Comparison of ENCODE assay signal across 8 cellular contexts in the genomic region with DNA sequence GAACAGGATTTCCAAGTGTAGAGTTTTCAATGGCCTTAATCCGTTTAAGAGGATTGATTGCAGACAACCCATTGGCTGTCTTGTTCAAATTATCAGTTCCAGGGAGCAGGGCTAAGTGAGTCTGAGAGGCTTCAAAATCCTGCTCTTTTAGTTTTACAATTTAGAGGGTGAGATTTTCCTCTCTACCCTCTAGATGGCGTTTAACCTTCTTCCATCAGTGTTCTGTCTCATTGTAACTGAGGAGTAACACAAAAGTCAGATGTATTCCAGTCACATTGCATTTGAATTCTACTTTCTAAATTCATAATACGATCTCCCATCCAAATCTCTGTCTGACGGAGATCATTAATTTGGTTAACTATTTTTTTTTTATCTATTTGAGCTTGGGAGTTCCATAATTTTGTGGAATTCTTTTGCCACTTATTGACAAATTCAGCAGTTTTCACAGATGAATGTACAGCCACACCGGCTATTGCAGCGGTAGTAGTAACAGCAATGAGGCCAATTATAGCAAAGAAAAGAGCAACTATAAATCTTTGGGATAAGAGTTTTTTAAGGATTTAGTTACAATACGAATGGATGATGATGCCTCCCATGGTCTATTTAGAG. TPM values are rescaled to one million over a fixed set of nuclear protein-coding genes. Genes with fewer than 3 reads are reported as not detected.
DNase-seq lines count a peak whose midpoint lies in the region; ATAC-seq and TF ChIP-seq lines count a peak whose summit lies in the region.

No MANE protein-coding gene starts in this region.

- POLR2A ChIA-PET in CD4-positive, alpha-beta memory T cell (lab: Charles Lee; ENCODE audit: partially characterized antibody), result no interaction called here

- H3K27me3 ChIP-seq in CD4-positive, alpha-beta memory T cell (ENCODE audit: insufficient read depth, low read length), result no peaks in the 10 kb centered on the region
- H3K27me3 ChIP-seq in adipocyte (replicated peaks; ENCODE audit: control insufficient read depth, insufficient read depth, low read length) (no peaks in the 10 kb centered on the region), right lobe of liver (no peaks in the 10 kb centered on the region)

- H3K4me1 Mint-ChIP-seq in CD4-positive, alpha-beta memory T cell, result peaks cover 8 to 23% (median 16%) of the 10 kb centered on the region in 4 donors
- peaks cover 26% of the 10 kb centered on the region for H3K4me1 Mint-ChIP-seq in HFFc6 (ENCODE audit: low read depth)

- H3K27me3 Mint-ChIP-seq in CD4-positive, alpha-beta memory T cell, result peaks cover 0 to 2% of the 10 kb centered on the region in 2 donors
- H3K27me3 Mint-ChIP-seq in HFFc6 (ENCODE audit: insufficient read depth), result no peaks in the 10 kb centered on the region; the same call in none of the 2 replicates

- H3K4me3 ChIP-seq in CD4-positive, alpha-beta memory T cell (ENCODE audit: low read length in 2 of 2), result no peak overlapping the region
- H3K4me3 ChIP-seq in adipocyte (ENCODE audit: low read length), result no peak overlapping the region
- no peak overlapping the region for H3K4me3 ChIP-seq in right lobe of liver

- H3K9me3 Mint-ChIP-seq in CD4-positive, alpha-beta memory T cell, result peaks cover 0 to 17% (median 14%) of the 10 kb centered on the region in 8 donors
- peaks cover 17% of the 10 kb centered on the region for H3K9me3 Mint-ChIP-seq in HFFc6

- CTCF ChIA-PET in CD4-positive, alpha-beta memory T cell (lab: Charles Lee; ENCODE audit: partially characterized antibody), result interaction anchor here (0.6 to 2.5 kb wide), 8 partner anchors 10 to 260 kb away, joined by 3 to 10 read pairs (median 4); partner anchors contain the start of genes LIM2, NKG7 and VSIG10L

- no peak for TF ChIP-seq POLR2A in right lobe of liver (IDR thresholded peaks at IDR 0.05)

- 32% methylated on average over 7 of the region's 7 CpGs for WGBS in right lobe of liver (ENCODE audit: insufficient coverage, low coverage, low lambda C conversion rate, missing lambda C conversion rate)

- TF ChIP-seq CTCF in HFFc6 (IDR thresholded peaks at IDR 0.05) (peak; percentile 74), right lobe of liver (IDR thresholded peaks at IDR 0.05) (peak; percentile 42 to 61 (median 54))

- H3K4me1 ChIP-seq in CD4-positive, alpha-beta memory T cell (ENCODE audit: insufficient read depth, low read length), result peaks cover 13% of the 10 kb centered on the region
- H3K4me1 ChIP-seq in adipocyte (ENCODE audit: control insufficient read depth, insufficient read depth, low read length) (peaks cover 8% of the 10 kb centered on the region), right lobe of liver (peaks cover 0 to 3% (median 0%) of the 10 kb centered on the region in 4 donors)

- DNase-seq in CD4-positive, alpha-beta memory T cell, result peak in 4 of 5 donors; percentile 16 to 31 (median 21)
- DNase-seq in HFFc6 (peak; percentile 50), adipocyte (ENCODE audit: low read depth) (peak; percentile 80), right lobe of liver (no peak), GM19240 (ENCODE audit: insufficient read length, low spot score) (no peak), activated gamma-delta T cell (lab: John Stamatoyannopoulos, UW) (no peak)

- H3K4me3 Mint-ChIP-seq in CD4-positive, alpha-beta memory T cell, result no peak overlapping the region
- H3K4me3 Mint-ChIP-seq in HFFc6, result no peak overlapping the region

- ATAC-seq in right lobe of liver (peak; percentile 23 to 43 (median 28)), GM19463 (IDR thresholded peaks at IDR 0.05; ENCODE audit: unreplicated experiment) (no peak)
- no peak for ATAC-seq in activated CD4-positive, CD25-positive, alpha-beta regulatory T cell treated with anti-CD3 and anti-CD28 coated beads, Interleukin-2, amount 50 U/mL, for 24 hours

- no peak overlapping the region for H3K27ac ChIP-seq in CD4-positive, alpha-beta memory T cell (ENCODE audit: low read depth, low read length)
- no peak overlapping the region for H3K27ac ChIP-seq in right lobe of liver

- intact Hi-C loops in CD4-positive, alpha-beta memory T cell (cut with micrococcal nuclease), result loop anchor here (1.0 kb wide), 1 partner anchor 43 kb away; no protein-coding TSS in a partner anchor
- intact Hi-C loops in right lobe of liver (cut with DNase I), result no loop called here

- H3K27ac Mint-ChIP-seq in CD4-positive, alpha-beta memory T cell, result no peak overlapping the region
- H3K27ac Mint-ChIP-seq in HFFc6, result no peak overlapping the region

- peaks cover 0 to 5% of the 10 kb centered on the region in 2 donors for H3K9me3 ChIP-seq in CD4-positive, alpha-beta memory T cell (ENCODE audit: control insufficient read depth in 1 of 2, low read length in 2 of 2)
- H3K9me3 ChIP-seq in adipocyte (ENCODE audit: control insufficient read depth, low read length) (peaks cover 11% of the 10 kb centered on the region), right lobe of liver (no peaks in the 10 kb centered on the region)

- H3K36me3 Mint-ChIP-seq in CD4-positive, alpha-beta memory T cell, result peaks cover 0 to 11% of the 10 kb centered on the region in 2 donors
- peaks cover 21% of the 10 kb centered on the region for H3K36me3 Mint-ChIP-seq in HFFc6 (ENCODE audit: low read depth)

- no peaks in the 10 kb centered on the region for H3K36me3 ChIP-seq in CD4-positive, alpha-beta memory T cell (ENCODE audit: insufficient read depth, low read length)
- H3K36me3 ChIP-seq in adipocyte (ENCODE audit: control insufficient read depth, insufficient read depth, low read length, severe bottlenecking), result no peaks in the 10 kb centered on the region
- no peaks in the 10 kb centered on the region for H3K36me3 ChIP-seq in right lobe of liver

- H3K9ac ChIP-seq in adipocyte (ENCODE audit: low read length), result no peak overlapping the region

RNA-seq across cellular contexts. Expression of gene C19orf84, which starts 7.8 kb away (rescaled TPM):
- not detected for total RNA-seq in CD4-positive, alpha-beta memory T cell
- not detected for polyA plus RNA-seq in CD4-positive, alpha-beta memory T cell
- not detected for total RNA-seq in HFFc6 (2021; fragmentation: NEBNext Ultra II Directional; extraction: Animal tissue kit (Norgen Biotek cat#: 25700))
- not detected for total RNA-seq in right lobe of liver

RNA-seq across cellular contexts. Expression of gene LIM2, which starts 10.4 kb away (rescaled TPM):
- total RNA-seq in CD4-positive, alpha-beta memory T cell, result not detected
- not detected for polyA plus RNA-seq in CD4-positive, alpha-beta memory T cell
- not detected for total RNA-seq in HFFc6 (2021; fragmentation: NEBNext Ultra II Directional; extraction: Animal tissue kit (Norgen Biotek cat#: 25700))
- total RNA-seq in right lobe of liver, result not detected

RNA-seq across cellular contexts. Expression of gene SIGLEC10, which starts 19.2 kb away (rescaled TPM):
- total RNA-seq in CD4-positive, alpha-beta memory T cell, result under 1 TPM in 1 of 2 experiments, not detected in 1; 0.12 TPM
- polyA plus RNA-seq in CD4-positive, alpha-beta memory T cell, result under 1 TPM in 1 of 2 donors, not detected in 1; 0.39 TPM
- not detected for total RNA-seq in HFFc6 (2021; fragmentation: NEBNext Ultra II Directional; extraction: Animal tissue kit (Norgen Biotek cat#: 25700))
- total RNA-seq in right lobe of liver, result 10 to 100 TPM in 2 of 6 experiments, 1 to 10 TPM in 4; 2.0 to 12.4 (median 5.6) TPM

RNA-seq across cellular contexts. Expression of gene NKG7, which starts 25.7 kb away (rescaled TPM):
- total RNA-seq in CD4-positive, alpha-beta memory T cell, result 1 to 10 TPM; 2.7 to 2.8 TPM
- polyA plus RNA-seq in CD4-positive, alpha-beta memory T cell, result 10 to 100 TPM; 36.5 to 44.3 TPM
- total RNA-seq in HFFc6 (2021; fragmentation: NEBNext Ultra II Directional; extraction: Animal tissue kit (Norgen Biotek cat#: 25700)), result not detected
- 1 to 10 TPM; 1.7 to 7.7 (median 4.1) TPM for total RNA-seq in right lobe of liver

RNA-seq across cellular contexts. Expression of gene CLDND2, which starts 29.4 kb away (rescaled TPM):
- 1 to 10 TPM; 1.5 to 2.0 TPM for total RNA-seq in CD4-positive, alpha-beta memory T cell
- not detected for polyA plus RNA-seq in CD4-positive, alpha-beta memory T cell
- 1 to 10 TPM in 3 of 6 experiments, under 1 TPM in 3; 0.60 to 2.3 (median 0.94) TPM for total RNA-seq in HFFc6 (2021; fragmentation: NEBNext Ultra II Directional; extraction: Animal tissue kit (Norgen Biotek cat#: 25700))
- total RNA-seq in right lobe of liver, result 1 to 10 TPM in 1 of 6 experiments, under 1 TPM in 1, not detected in 4; 1.00 to 1.2 TPM

Comparison
In these comparisons a context has a peak if more than half of its experiments do, and no peak if none do; other contexts are left out.
1. DNase-seq: peak in CD4-positive, alpha-beta memory T cell (4 of 5), HFFc6 (single experiment) and adipocyte (single experiment); none in right lobe of liver (0 of 3), GM19240 (single experiment) and activated gamma-delta T cell (single experiment).
2. ATAC-seq: peak in right lobe of liver (4 of 4); none in activated CD4-positive, CD25-positive, alpha-beta regulatory T cell treated with anti-CD3 and anti-CD28 coated beads, Interleukin-2, amount 50 U/mL, for 24 hours (0 of 2) and GM19463 (single experiment).